In genomic region chr10:124091646-124092269, GRCh38 we compare ENCODE assay signal across 8 cellular contexts. TPM values are rescaled to one million over a fixed set of nuclear protein-coding genes. Genes with fewer than 3 reads are reported as not detected.
DNase-seq lines count a peak whose midpoint lies in the region; ATAC-seq and TF ChIP-seq lines count a peak whose summit lies in the region.

No MANE protein-coding gene starts in this region.

- H3K27me3 ChIP-seq in HUES6 (ENCODE audit: control insufficient read depth, insufficient read depth, low read length) (peaks cover 28% of the 10 kb centered on the region), lung (ENCODE audit: control insufficient read depth, insufficient read depth) (no peaks in the 10 kb centered on the region), thyroid gland (no peaks in the 10 kb centered on the region)

- H3K36me3 ChIP-seq in HUES6 (ENCODE audit: control insufficient read depth, insufficient read depth, low read length), result no peaks in the 10 kb centered on the region
- no peaks in the 10 kb centered on the region for H3K36me3 ChIP-seq in lung (ENCODE audit: control insufficient read depth in 2 of 2, insufficient read depth in 2 of 2, low read length in 2 of 2)
- no peaks in the 10 kb centered on the region for H3K36me3 ChIP-seq in thyroid gland

- H3K4me1 ChIP-seq in HUES6 (ENCODE audit: control insufficient read depth, insufficient read depth, low read length), result peaks cover 22% of the 10 kb centered on the region
- peaks cover 0 to 24% of the 10 kb centered on the region in 2 donors for H3K4me1 ChIP-seq in lung (ENCODE audit: control insufficient read depth in 2 of 2, insufficient read depth in 2 of 2, low read length in 2 of 2)
- peaks cover 37 to 62% of the 10 kb centered on the region in 2 donors for H3K4me1 ChIP-seq in thyroid gland

- peak; percentile 2 for ATAC-seq in lung (ENCODE audit: insufficient read depth, low FRiP score)
- ATAC-seq in HG02840 (IDR thresholded peaks at IDR 0.05; ENCODE audit: low FRiP score, unreplicated experiment), result no peak
- ATAC-seq in HG02973 (IDR thresholded peaks at IDR 0.05; ENCODE audit: unreplicated experiment), result no peak
- no peak for ATAC-seq in GM18519 (IDR thresholded peaks at IDR 0.05; ENCODE audit: low FRiP score, unreplicated experiment)

- no peak for TF ChIP-seq POLR2A in thyroid gland (IDR thresholded peaks at IDR 0.05)

- H3K27ac ChIP-seq in HUES6 (ENCODE audit: low read depth, low read length) (no peak overlapping the region), coronary artery (peak overlapping the region; percentile 87), lung (ENCODE audit: low read depth in 1 of 2, low read length in 1 of 2) (peak overlapping the region in 1 of 2 donors; percentile 84), thyroid gland (peak overlapping the region; percentile 83 to 97 (median 93))

- H3K4me3 ChIP-seq in AG09309 (ENCODE audit: control insufficient read depth, low read depth, low read length) (peak overlapping the region; percentile 51), HUES6 (ENCODE audit: low read depth, low read length) (peak overlapping the region; percentile 90), coronary artery (peak overlapping the region; percentile 85), lung (peak overlapping the region; percentile 62), thyroid gland (replicated peaks in 1 of 3) (peak overlapping the region; percentile 24 to 66 (median 50))

- intact Hi-C loops in thyroid gland (cut with DNase I), result no loop called here

- H3K9me3 ChIP-seq in HUES6 (ENCODE audit: control insufficient read depth, insufficient read depth, low read depth, low read length) (peaks cover 3% of the 10 kb centered on the region), lung (ENCODE audit: control insufficient read depth in 2 of 2, insufficient read depth in 1 of 2, low read length in 1 of 2) (peaks cover 0 to 3% of the 10 kb centered on the region in 2 donors), thyroid gland (no peaks in the 10 kb centered on the region)

- H3K9ac ChIP-seq in HUES6 (ENCODE audit: low read length), result peak overlapping the region; percentile 64

- WGBS in lung, 2 donors, result 5% methylated on average over 41 to 59 of the region's 59 CpGs
- 0 to 3% methylated on average over 18 to 20 of the region's 59 CpGs for WGBS in thyroid gland, 2 donors

- DNase-seq in AG09309 (ENCODE audit: low read depth), result no peak
- DNase-seq in coronary artery (ENCODE audit: low spot score), result no peak
- DNase-seq in lung (ENCODE audit: low spot score), result peak; percentile 34
- peak; percentile 32 to 39 for DNase-seq in thyroid gland

- TF ChIP-seq CTCF in AG09309 (IDR thresholded peaks at IDR 0.05; ENCODE audit: control insufficient read depth, insufficient read depth, low read depth, low read length, missing control alignments) (no peak), coronary artery (IDR thresholded peaks at IDR 0.05) (no peak), lung (IDR thresholded peaks at IDR 0.05; ENCODE audit: control extremely low read depth, extremely low read depth) (no peak), thyroid gland (IDR thresholded peaks at IDR 0.05) (no peak)

RNA-seq across cellular contexts. Expression of gene CHST15, which starts 1.6 kb away (rescaled TPM):
- total RNA-seq in lung (10 to 100 TPM; 30.9 to 42.6 TPM), thyroid gland (100 to 1,000 TPM in 1 of 4 donors, 10 to 100 TPM in 3; 43.2 to 104 (median 81.5) TPM)
- polyA plus RNA-seq in lung, result 10 to 100 TPM in 1 of 2 donors, 1 to 10 TPM in 1; 5.4 to 45.3 TPM

Comparison
In these comparisons a context has a peak if more than half of its experiments do, and no peak if none do; other contexts are left out.
1. DNase-seq: peak in lung (single experiment) and thyroid gland (2 of 2); none in AG09309 (single experiment) and coronary artery (single experiment).
2. Peak in every context shown above with its lines, with median percentiles within 50 percentile points of each other: H3K4me3 ChIP-seq.